ENCODE assay signal across 17 cellular contexts in genomic region chr1:175003521-175003920, GRCh38. TPM values are rescaled to one million over a fixed set of nuclear protein-coding genes. Genes with fewer than 3 reads are reported as not detected.
DNase-seq lines count a peak whose midpoint lies in the region; ATAC-seq, FAIRE-seq and TF ChIP-seq lines count a peak whose summit lies in the region.
"Had no signal": no experiment of that assay in that cellular context is flagged by ENCODE, and none has a peak within 500 bp of the region (broad histone marks: within the 10 kb centered on the region; RNA-seq: fewer than 3 reads in every experiment).

No MANE protein-coding gene starts in this region.

- intact Hi-C loops in activated B cell treated with CpG ODN at 0.5 μM for 24 hours (cut with micrococcal nuclease), result no loop called here
- intact Hi-C loops in naive thymus-derived CD4-positive, alpha-beta T cell (cut with micrococcal nuclease), result no loop called here
- intact Hi-C loops in kidney (cut with DNase I), result no loop called here

- H3K79me2 ChIP-seq in DOHH2 (ENCODE audit: control insufficient read depth, low read length), result peaks cover 93% of the 10 kb centered on the region

- FAIRE-seq in kidney (lab: Jason Lieb, UNC), result no peak
- FAIRE-seq: G401.6, RCC 7860 had no signal

- TF ChIP-seq CTCF in DOHH2 (IDR thresholded peaks at IDR 0.05; ENCODE audit: low read depth, low read length, poor library complexity, severe bottlenecking) (no peak), activated B cell treated with CpG ODN at 0.5 μM for 24 hours (IDR thresholded peaks at IDR 0.05) (no peak), kidney (IDR thresholded peaks at IDR 0.05; ENCODE audit: borderline replicate concordance, extremely low read depth, insufficient read depth) (no peak)

- no peaks in the 10 kb centered on the region for H3K9me3 Mint-ChIP-seq in activated B cell treated with CpG ODN at 0.5 μM for 24 hours
- H3K9me3 Mint-ChIP-seq in naive thymus-derived CD4-positive, alpha-beta T cell, result no peaks in the 10 kb centered on the region

- no peak overlapping the region for H3K4me3 ChIP-seq in BLaER1 treated with 17β-estradiol and CSF1 and Interleukin-3, amounts not matched to agents 10 nM and 100 nM
- no peak overlapping the region for H3K4me3 ChIP-seq in DOHH2 (ENCODE audit: low read length)
- H3K4me3 ChIP-seq in naive thymus-derived CD4-positive, alpha-beta T cell (ENCODE audit: low read length), result no peak overlapping the region
- no peak overlapping the region for H3K4me3 ChIP-seq in kidney (ENCODE audit: low read length in 2 of 2)
- H3K4me3 ChIP-seq: uterus had no signal

- peak overlapping the region; percentile 20 for H3K27ac Mint-ChIP-seq in activated B cell treated with CpG ODN at 0.5 μM for 24 hours
- peak overlapping the region; percentile 5 to 86 (median 73) for H3K27ac Mint-ChIP-seq in naive thymus-derived CD4-positive, alpha-beta T cell

- no peaks in the 10 kb centered on the region for H3K9me2 ChIP-seq in DOHH2 (replicated peaks; ENCODE audit: control insufficient read depth, low read length)

- H3K4me2 ChIP-seq in BLaER1 treated with 17β-estradiol and CSF1 and Interleukin-3, amounts not matched to agents 10 nM and 100 nM, result peak overlapping the region in 10 of 11 experiments; percentile 16 to 89 (median 79); a peak in 9 of 22 replicates
- peak overlapping the region; percentile 78; the same call in 1 of the 2 replicates for H3K4me2 ChIP-seq in DOHH2 (ENCODE audit: low read length)

- no peaks in the 10 kb centered on the region for H3K27me3 Mint-ChIP-seq in activated B cell treated with CpG ODN at 0.5 μM for 24 hours
- no peaks in the 10 kb centered on the region for H3K27me3 Mint-ChIP-seq in naive thymus-derived CD4-positive, alpha-beta T cell

- H3K36me3 Mint-ChIP-seq in activated B cell treated with CpG ODN at 0.5 μM for 24 hours (ENCODE audit: low read depth), result peaks cover 46% of the 10 kb centered on the region
- H3K36me3 Mint-ChIP-seq in naive thymus-derived CD4-positive, alpha-beta T cell, result peaks cover 0 to 25% (median 3%) of the 10 kb centered on the region in 5 donors

- H3K36me3 ChIP-seq in BLaER1 treated with 17β-estradiol and CSF1 and Interleukin-3, amounts not matched to agents 10 nM and 100 nM, result peaks cover 37 to 68% (median 48%) of the 10 kb centered on the region in 11 experiments
- H3K36me3 ChIP-seq in DOHH2 (ENCODE audit: control insufficient read depth, low read length) (peaks cover 85% of the 10 kb centered on the region), kidney (ENCODE audit: control insufficient read depth in 1 of 2, insufficient read depth in 2 of 2, low read length in 2 of 2) (peaks cover 7 to 15% of the 10 kb centered on the region in 2 donors)
- H3K36me3 ChIP-seq in naive thymus-derived CD4-positive, alpha-beta T cell (ENCODE audit: control insufficient read depth in 2 of 3, insufficient read depth in 3 of 3, low read length in 3 of 3), result peaks cover 6 to 40% (median 11%) of the 10 kb centered on the region in 3 experiments
- H3K36me3 ChIP-seq: uterus had no signal

- no peak for ATAC-seq in activated B cell treated with CpG ODN at 0.5 μM for 24 hours (ENCODE audit: low read depth)
- ATAC-seq in naive thymus-derived CD4-positive, alpha-beta T cell, result no peak
- ATAC-seq in GM21360 (IDR thresholded peaks at IDR 0.05; ENCODE audit: unreplicated experiment), result no peak

- DNase-seq in activated B cell treated with CpG ODN at 0.5 μM for 24 hours (no peak), kidney (no peak), NK-92 (lab: John Stamatoyannopoulos, UW; ENCODE audit: unreplicated experiment) (no peak)
- DNase-seq in naive thymus-derived CD4-positive, alpha-beta T cell, result no peak
- DNase-seq: activated CD4-positive, alpha-beta T cell treated with anti-CD3 and anti-CD28 coated beads for 4 hours; H7; islet precursor cell; KG1; midbrain; NCI-H510A treated with DMSO at 0.1 percent for 48 hours; stimulated activated CD8-positive, alpha-beta memory T cell treated with anti-CD3 and anti-CD28 coated beads, Interleukin-4, amount 100 ng/mL, for 48 hours; uterus had no signal

- POLR2A ChIA-PET in activated B cell treated with CpG ODN at 0.5 μM for 24 hours (lab: Charles Lee), result interaction anchor here (1.9 kb wide), 1 partner anchor 19 kb away, joined by 11 read pairs; the partner anchor contains the start of gene MRPS14
- POLR2A ChIA-PET in naive thymus-derived CD4-positive, alpha-beta T cell (lab: Charles Lee), result interaction anchor here (0.7 to 4.2 kb wide), 5 partner anchors 13 to 204 kb away, joined by 3 to 31 read pairs (median 5); partner anchors contain the start of gene MRPS14

- H3K27me3 ChIP-seq in BLaER1 treated with 17β-estradiol and CSF1 and Interleukin-3, amounts not matched to agents 10 nM and 100 nM, result no peaks in the 10 kb centered on the region
- H3K27me3 ChIP-seq in DOHH2 (ENCODE audit: control insufficient read depth, low read length), result no peaks in the 10 kb centered on the region
- no peaks in the 10 kb centered on the region for H3K27me3 ChIP-seq in naive thymus-derived CD4-positive, alpha-beta T cell (ENCODE audit: control insufficient read depth in 2 of 2, insufficient read depth in 2 of 2, low read length in 2 of 2)
- H3K27me3 ChIP-seq: uterus had no signal

- H3K27ac ChIP-seq in BLaER1 treated with 17β-estradiol and CSF1 and Interleukin-3, amounts not matched to agents 10 nM and 100 nM, result no peak overlapping the region
- H3K27ac ChIP-seq in DOHH2 (ENCODE audit: low read depth, low read length) (no peak overlapping the region), kidney (ENCODE audit: low read depth in 2 of 2, low read length in 2 of 2) (no peak overlapping the region)
- peak overlapping the region; percentile 12 for H3K27ac ChIP-seq in naive thymus-derived CD4-positive, alpha-beta T cell (ENCODE audit: low read depth, low read length)
- H3K27ac ChIP-seq: uterus had no signal

- H3K4me1 Mint-ChIP-seq in activated B cell treated with CpG ODN at 0.5 μM for 24 hours, result peaks cover 32% of the 10 kb centered on the region
- peaks cover 39 to 62% (median 52%) of the 10 kb centered on the region in 7 donors for H3K4me1 Mint-ChIP-seq in naive thymus-derived CD4-positive, alpha-beta T cell

- H3K4me3 Mint-ChIP-seq in activated B cell treated with CpG ODN at 0.5 μM for 24 hours, result no peak overlapping the region
- H3K4me3 Mint-ChIP-seq in naive thymus-derived CD4-positive, alpha-beta T cell, result peak overlapping the region in 8 of 10 donors; percentile 3 to 52 (median 32)

- 0 out of 22 replicates have a peak overlapping the region, but pooled peaks of 1 of the 11 experiments have one; percentile 22 for H3K9ac ChIP-seq in BLaER1 treated with 17β-estradiol and CSF1 and Interleukin-3, amounts not matched to agents 10 nM and 100 nM
- H3K9ac ChIP-seq in kidney (ENCODE audit: low read length in 2 of 2), result no peak overlapping the region

- H3F3A ChIP-seq in DOHH2 (ENCODE audit: control insufficient read depth, insufficient read depth), result peaks cover 15% of the 10 kb centered on the region

- CTCF ChIA-PET in activated B cell treated with CpG ODN at 0.5 μM for 24 hours (lab: Charles Lee), result interaction anchor here (2.2 kb wide), 1 partner anchor 26 kb away, joined by 5 read pairs; no protein-coding TSS in a partner anchor
- CTCF ChIA-PET in naive thymus-derived CD4-positive, alpha-beta T cell (lab: Charles Lee), result interaction anchor here (1.9 kb wide), 1 partner anchor 19 kb away, joined by 4 read pairs; the partner anchor contains the start of gene MRPS14

- no peaks in the 10 kb centered on the region for H3K9me3 ChIP-seq in BLaER1 treated with 17β-estradiol and CSF1 and Interleukin-3, amounts not matched to agents 10 nM and 100 nM (replicated peaks in 1 of 11)
- H3K9me3 ChIP-seq in DOHH2 (ENCODE audit: control insufficient read depth, insufficient read depth, low read length) (no peaks in the 10 kb centered on the region), kidney (ENCODE audit: control insufficient read depth in 1 of 2, low read length in 2 of 2) (no peaks in the 10 kb centered on the region)
- no peaks in the 10 kb centered on the region for H3K9me3 ChIP-seq in naive thymus-derived CD4-positive, alpha-beta T cell (ENCODE audit: control insufficient read depth in 2 of 3, low read length in 3 of 3)
- H3K9me3 ChIP-seq: uterus had no signal

- peaks cover 23 to 51% (median 36%) of the 10 kb centered on the region in 10 experiments for H3K4me1 ChIP-seq in BLaER1 treated with 17β-estradiol and CSF1 and Interleukin-3, amounts not matched to agents 10 nM and 100 nM
- peaks cover 37% of the 10 kb centered on the region for H3K4me1 ChIP-seq in DOHH2 (ENCODE audit: control insufficient read depth, low read length)
- peaks cover 3 to 11% of the 10 kb centered on the region in 2 donors for H3K4me1 ChIP-seq in naive thymus-derived CD4-positive, alpha-beta T cell (ENCODE audit: control insufficient read depth in 2 of 2, insufficient read depth in 2 of 2, low read length in 2 of 2)
- H3K4me1 ChIP-seq in kidney (ENCODE audit: control insufficient read depth in 1 of 2, insufficient read depth in 1 of 2, low read depth in 1 of 2, low read length in 2 of 2), result peaks cover 0 to 3% of the 10 kb centered on the region in 2 donors

- H4K20me1 ChIP-seq in BLaER1 treated with 17β-estradiol and CSF1 and Interleukin-3, amounts not matched to agents 10 nM and 100 nM, result peaks cover 50 to 85% (median 78%) of the 10 kb centered on the region in 11 experiments; a peak in 21 of 22 replicates
- H4K20me1 ChIP-seq in DOHH2 (ENCODE audit: control insufficient read depth, insufficient read depth, low read depth, low read length), result peaks cover 32% of the 10 kb centered on the region

RNA-seq across cellular contexts. Expression of gene CACYBP, which starts 3.8 kb away (rescaled TPM):
- total RNA-seq in activated B cell treated with CpG ODN at 0.5 μM for 24 hours (90.9 and 98.8 TPM in 2 replicates), kidney (49.7 TPM)
- total RNA-seq in naive thymus-derived CD4-positive, alpha-beta T cell, result 100 to 1,000 TPM in 2 of 5 experiments, 10 to 100 TPM in 3; 70.8 to 190 (median 96.2) TPM
- 100 to 1,000 TPM; 164 to 192 TPM for polyA plus RNA-seq in naive thymus-derived CD4-positive, alpha-beta T cell
- polyA plus RNA-seq in kidney (ENCODE audit: insufficient read depth, low read depth, low replicate concordance), result 97.4 TPM

RNA-seq across cellular contexts. Expression of gene MRPS14, which starts 19.7 kb away (rescaled TPM):
- total RNA-seq in activated B cell treated with CpG ODN at 0.5 μM for 24 hours (36.5 and 36.9 TPM in 2 replicates), kidney (35.7 TPM)
- 10 to 100 TPM; 12.4 to 36.5 (median 31.5) TPM for total RNA-seq in naive thymus-derived CD4-positive, alpha-beta T cell
- 10 to 100 TPM; 53.6 to 67.6 TPM for polyA plus RNA-seq in naive thymus-derived CD4-positive, alpha-beta T cell
- polyA plus RNA-seq in kidney (ENCODE audit: insufficient read depth, low read depth, low replicate concordance), result 48.0 TPM
